9 cellular contexts compared by ENCODE assay signal in the genomic region with DNA sequence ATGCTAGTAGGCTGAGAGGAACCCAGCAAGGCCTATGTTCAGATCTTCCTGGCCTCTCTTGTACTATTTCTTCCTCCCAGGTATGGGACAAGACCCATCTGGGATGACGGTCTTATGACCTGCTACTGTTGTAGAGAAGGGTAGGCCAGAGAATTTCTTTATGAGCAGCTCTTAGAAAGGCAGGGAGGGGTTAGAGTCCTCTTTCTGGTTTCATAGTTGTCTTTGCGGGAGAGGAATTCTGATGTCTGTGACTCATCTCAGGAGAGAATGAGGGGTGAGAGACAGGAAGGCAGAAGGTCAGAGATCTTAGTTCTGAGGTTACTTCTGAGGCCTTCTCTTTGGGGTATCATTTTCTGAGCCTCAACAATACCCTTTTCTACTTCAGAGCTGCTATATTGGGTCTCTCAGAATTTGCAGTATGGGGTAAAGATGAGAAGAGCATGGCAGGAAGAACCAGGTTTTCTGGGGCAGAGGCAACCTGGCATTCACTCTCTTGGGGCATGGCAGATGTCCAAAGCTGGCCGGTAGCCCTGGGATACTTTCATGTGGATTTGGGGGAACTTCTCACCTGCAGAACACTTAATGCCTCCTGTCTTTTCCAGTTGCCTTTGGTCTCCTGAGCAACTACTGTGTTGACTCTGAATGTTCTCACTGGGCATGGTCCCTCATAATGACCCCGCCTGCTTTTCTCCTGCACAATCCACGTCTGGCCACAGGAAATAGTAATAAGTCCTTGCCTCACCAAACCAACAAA.
DNase-seq lines count a peak whose midpoint lies in the region; ATAC-seq, FAIRE-seq and TF ChIP-seq lines count a peak whose summit lies in the region.
"Had no signal": no experiment of that assay in that cellular context is flagged by ENCODE, and none has a peak within 500 bp of the region (broad histone marks: within the 10 kb centered on the region; RNA-seq: fewer than 3 reads in every experiment).

No MANE protein-coding gene starts in this region.

- no peak for DNase-seq in GM12891 (ENCODE audit: insufficient read length, low spot score)
- peak; percentile 68 for DNase-seq in IMR-90
- no peak for DNase-seq in hepatocyte (ENCODE audit: low spot score)
- no peak for DNase-seq in MM.1S
- no peak for DNase-seq in right atrium auricular region (ENCODE audit: low spot score)
- DNase-seq in testis = no peak

- peak overlapping the region; percentile 90 for H3K4ac ChIP-seq in IMR-90 (ENCODE audit: low read depth, low read length)

- H3K36me3 ChIP-seq in IMR-90 (ENCODE audit: control insufficient read depth, insufficient read depth, low read length) (peaks cover 4% of the 10 kb centered on the region; the same call in 1 of the 2 replicates), hepatocyte (replicated peaks; ENCODE audit: insufficient read depth, low read depth) (no peaks in the 10 kb centered on the region), MM.1S (replicated peaks; ENCODE audit: insufficient read depth, low read length) (no peaks in the 10 kb centered on the region), right atrium auricular region (no peaks in the 10 kb centered on the region), testis (ENCODE audit: low read depth, missing control alignments) (no peaks in the 10 kb centered on the region)
- H3K36me3 ChIP-seq: neutrophil had no signal

- no TSS peak for BruUV-seq in IMR-90 (replicated peaks; lab: Mats Ljungman, UMichigan)

- H3K4me3 ChIP-seq in IMR-90 (ENCODE audit: insufficient read depth, low read depth, low read length) = no peak overlapping the region
- no peak overlapping the region for H3K4me3 ChIP-seq in hepatocyte
- H3K4me3 ChIP-seq in MM.1S (ENCODE audit: low read length) = no peak overlapping the region
- no peak overlapping the region for H3K4me3 ChIP-seq in right atrium auricular region
- no peak overlapping the region for H3K4me3 ChIP-seq in testis

- H3K27ac ChIP-seq in IMR-90 (ENCODE audit: insufficient read depth, low read length) (peak overlapping the region; percentile 14; the same call in 1 of the 2 replicates), hepatocyte (peak overlapping the region; percentile 59), MM.1S (ENCODE audit: low read length) (no peak overlapping the region), right atrium auricular region (no peak overlapping the region), testis (no peak overlapping the region)
- H3K27ac ChIP-seq: neutrophil had no signal

- TF ChIP-seq POLR2A in GM12891 (IDR thresholded peaks at IDR 0.05; ENCODE audit: low read depth, low read length) (no peak), IMR-90 (IDR thresholded peaks at IDR 0.05; ENCODE audit: low read depth, low read length) (no peak), testis (IDR thresholded peaks at IDR 0.05) (no peak)

- no peaks in the 10 kb centered on the region for H3K27me3 ChIP-seq in IMR-90 (ENCODE audit: control insufficient read depth, insufficient read depth, low read length)
- no peaks in the 10 kb centered on the region for H3K27me3 ChIP-seq in hepatocyte
- H3K27me3 ChIP-seq in MM.1S (replicated peaks; ENCODE audit: insufficient read depth, low read length) = no peaks in the 10 kb centered on the region
- H3K27me3 ChIP-seq in right atrium auricular region = no peaks in the 10 kb centered on the region
- H3K27me3 ChIP-seq in testis = no peaks in the 10 kb centered on the region
- H3K27me3 ChIP-seq: neutrophil had no signal

- peak overlapping the region; percentile 87 for H3K18ac ChIP-seq in IMR-90 (ENCODE audit: low read depth, low read length)

- H3K56ac ChIP-seq in IMR-90 (ENCODE audit: extremely low read depth, insufficient read depth, low read length) = no peak overlapping the region

- peak overlapping the region; percentile 90 for H2BK20ac ChIP-seq in IMR-90 (ENCODE audit: low read depth, low read length)

- H3K4me2 ChIP-seq in IMR-90 (ENCODE audit: low read depth, low read length) = peak overlapping the region; percentile 7; the same call in 1 of the 2 replicates
- no peak overlapping the region for H3K4me2 ChIP-seq in hepatocyte
- no peak overlapping the region for H3K4me2 ChIP-seq in MM.1S (ENCODE audit: low read depth, low read length)

- H4K91ac ChIP-seq in IMR-90 (ENCODE audit: insufficient read depth, low read depth, low read length) = peak overlapping the region; percentile 81

- POLR2A ChIA-PET in IMR-90 (lab: Charles Lee; ENCODE audit: unreplicated experiment) = no interaction called here

- dilution Hi-C loops in IMR-90 (cut with HindIII; ENCODE audit: low sequenced_read_pairs, unreplicated experiment) = no loop called here

- intact Hi-C loops in IMR-90 (cut with micrococcal nuclease) (no loop called here), testis (cut with DNase I; ENCODE audit: low total_unique reads) (no loop called here)

- CTCF ChIA-PET in IMR-90 (lab: Yijun Ruan, JAX) = no interaction called here

- no peak for FAIRE-seq in GM12891 (lab: Jason Lieb, UNC)

- H3K9me3 ChIP-seq in IMR-90 (ENCODE audit: control insufficient read depth, insufficient read depth, low read length) (no peaks in the 10 kb centered on the region), hepatocyte (ENCODE audit: low read depth) (no peaks in the 10 kb centered on the region), MM.1S (replicated peaks; ENCODE audit: insufficient read depth, low read length) (no peaks in the 10 kb centered on the region), right atrium auricular region (no peaks in the 10 kb centered on the region), testis (no peaks in the 10 kb centered on the region)
- H3K9me3 ChIP-seq: neutrophil had no signal

- H3K14ac ChIP-seq in IMR-90 (replicated peaks; ENCODE audit: low read depth, low read length) = peak overlapping the region; percentile 92

- H4K5ac ChIP-seq in IMR-90 (ENCODE audit: low read depth, low read length) = peak overlapping the region; percentile 13; the same call in 1 of the 2 replicates

- H2BK120ac ChIP-seq in IMR-90 (ENCODE audit: low read depth, low read length) = peak overlapping the region; percentile 90

- H3K9me1 ChIP-seq in IMR-90 (ENCODE audit: insufficient read depth, low read length) = peaks cover 14% of the 10 kb centered on the region

- H3K4me1 ChIP-seq in IMR-90 (ENCODE audit: control insufficient read depth, insufficient read depth, low read length) (peaks cover 11% of the 10 kb centered on the region), hepatocyte (ENCODE audit: insufficient read depth) (no peaks in the 10 kb centered on the region), MM.1S (ENCODE audit: low read length) (no peaks in the 10 kb centered on the region), right atrium auricular region (no peaks in the 10 kb centered on the region), testis (no peaks in the 10 kb centered on the region)

- ATAC-seq in GM21737 (IDR thresholded peaks at IDR 0.05; ENCODE audit: unreplicated experiment) (peak; percentile 84), IMR-90 (ENCODE audit: low read depth) (peak; percentile 90), GM19397 (IDR thresholded peaks at IDR 0.05; ENCODE audit: unreplicated experiment) (no peak)

- peaks cover 0 to 18% of the 10 kb centered on the region in 2 experiments; a peak in 2 of 4 replicates for H3K79me1 ChIP-seq in IMR-90 (ENCODE audit: low read depth in 1 of 2, low read length in 2 of 2)

- TF ChIP-seq CTCF in IMR-90 (conservative IDR thresholded peaks at IDR 0.05; ENCODE audit: low read depth, low read length) (no peak), hepatocyte (IDR thresholded peaks at IDR 0.05; ENCODE audit: poor library complexity) (no peak), MM.1S (IDR thresholded peaks at IDR 0.05; ENCODE audit: low read length) (no peak), right atrium auricular region (IDR thresholded peaks at IDR 0.05) (no peak), testis (IDR thresholded peaks at IDR 0.05) (no peak)

- peak overlapping the region; percentile 85 for H2BK5ac ChIP-seq in IMR-90 (ENCODE audit: low read depth, low read length, poor library complexity, severe bottlenecking)

- H3K9ac ChIP-seq in IMR-90 (ENCODE audit: low read depth, low read length) (no peak overlapping the region), MM.1S (ENCODE audit: low read length) (no peak overlapping the region)

- 70% methylated on average over 2 of the region's 5 CpGs; no CpG with 5 or more reads in 1 of the 2 experiments for WGBS in IMR-90 (ENCODE audit: extremely low coverage in 2 of 2, insufficient read length in 1 of 2), 2 experiments
- 83% methylated on average over 5 of the region's 5 CpGs for WGBS in hepatocyte (ENCODE audit: low lambda C conversion rate, missing lambda C conversion rate)
- 89 to 92% methylated on average over 5 of the region's 5 CpGs for WGBS in testis, 2 donors

- peak overlapping the region; percentile 62 for H2AFZ ChIP-seq in IMR-90 (replicated peaks; ENCODE audit: low read length, poor library complexity)
- no peak overlapping the region for H2AFZ ChIP-seq in hepatocyte
- no peak overlapping the region for H2AFZ ChIP-seq in MM.1S (ENCODE audit: low read length)

- peak overlapping the region; percentile 30 to 92; a peak in 3 of 4 replicates for H4K8ac ChIP-seq in IMR-90 (ENCODE audit: low read depth in 2 of 2, low read length in 2 of 2)

- H3K79me2 ChIP-seq in hepatocyte (no peaks in the 10 kb centered on the region), MM.1S (ENCODE audit: low read length) (no peaks in the 10 kb centered on the region)

- no peaks in the 10 kb centered on the region for H3F3A ChIP-seq in MM.1S (ENCODE audit: insufficient read depth, low read length)

- peak overlapping the region; percentile 95; the same call in 2 of the 3 replicates for H2BK15ac ChIP-seq in IMR-90 (ENCODE audit: low read depth, low read length)

- in situ Hi-C loops in IMR-90 (cut with MboI; ENCODE audit: low sequenced_read_pairs) = no loop called here

- H3K23ac ChIP-seq in IMR-90 (ENCODE audit: low read depth, low read length) = peak overlapping the region; percentile 35; the same call in 1 of the 2 replicates

- no peaks in the 10 kb centered on the region for H4K20me1 ChIP-seq in IMR-90 (ENCODE audit: insufficient read depth, low read length)
- H4K20me1 ChIP-seq in hepatocyte (ENCODE audit: insufficient read depth, poor library complexity, severe bottlenecking) = no peaks in the 10 kb centered on the region
- no peaks in the 10 kb centered on the region for H4K20me1 ChIP-seq in MM.1S (ENCODE audit: insufficient read depth, low read length)

- peak overlapping the region; percentile 92 for H2AK5ac ChIP-seq in IMR-90 (ENCODE audit: low read depth, low read length)

- TF ChIP-seq RAD21 in IMR-90 (IDR thresholded peaks at IDR 0.05; ENCODE audit: low read length) = no peak

- H3K9me2 ChIP-seq in hepatocyte (replicated peaks; ENCODE audit: insufficient read depth) (no peaks in the 10 kb centered on the region), MM.1S (replicated peaks; ENCODE audit: insufficient read depth, low read length) (no peaks in the 10 kb centered on the region)

- peak overlapping the region; percentile 83 for H2AK9ac ChIP-seq in IMR-90 (replicated peaks; ENCODE audit: low read depth, low read length, poor library complexity)

TF ChIP-seq in GM12891, 5 proteins besides CTCF, POLR2A, EP300 and RAD21 (continues in another document):
- TF ChIP-seq PAX5 (IDR thresholded peaks at IDR 0.05; ENCODE audit: insufficient read depth, low read length, severe bottlenecking) = no peak

TF ChIP-seq in IMR-90, 13 proteins besides CTCF, POLR2A, EP300 and RAD21:
- peak; percentile 41; the same call in 1 of the 2 replicates for TF ChIP-seq FOS (IDR thresholded peaks at IDR 0.05; ENCODE audit: low read depth, low read length)
- no peak for TF ChIP-seq CEBPB (IDR thresholded peaks at IDR 0.05; ENCODE audit: low read depth, low read length)
TF ChIP-seq in IMR-90: peak in this region for 1.

Comparison
In these comparisons a context has a peak if more than half of its experiments do, and no peak if none do; other contexts are left out.
1. H3K27ac ChIP-seq: peak in IMR-90 (single experiment) and hepatocyte (single experiment); none in MM.1S (single experiment), right atrium auricular region (0 of 2) and testis (0 of 2).